Comparison of ENCODE assay signal across 8 cellular contexts in the genomic region with DNA sequence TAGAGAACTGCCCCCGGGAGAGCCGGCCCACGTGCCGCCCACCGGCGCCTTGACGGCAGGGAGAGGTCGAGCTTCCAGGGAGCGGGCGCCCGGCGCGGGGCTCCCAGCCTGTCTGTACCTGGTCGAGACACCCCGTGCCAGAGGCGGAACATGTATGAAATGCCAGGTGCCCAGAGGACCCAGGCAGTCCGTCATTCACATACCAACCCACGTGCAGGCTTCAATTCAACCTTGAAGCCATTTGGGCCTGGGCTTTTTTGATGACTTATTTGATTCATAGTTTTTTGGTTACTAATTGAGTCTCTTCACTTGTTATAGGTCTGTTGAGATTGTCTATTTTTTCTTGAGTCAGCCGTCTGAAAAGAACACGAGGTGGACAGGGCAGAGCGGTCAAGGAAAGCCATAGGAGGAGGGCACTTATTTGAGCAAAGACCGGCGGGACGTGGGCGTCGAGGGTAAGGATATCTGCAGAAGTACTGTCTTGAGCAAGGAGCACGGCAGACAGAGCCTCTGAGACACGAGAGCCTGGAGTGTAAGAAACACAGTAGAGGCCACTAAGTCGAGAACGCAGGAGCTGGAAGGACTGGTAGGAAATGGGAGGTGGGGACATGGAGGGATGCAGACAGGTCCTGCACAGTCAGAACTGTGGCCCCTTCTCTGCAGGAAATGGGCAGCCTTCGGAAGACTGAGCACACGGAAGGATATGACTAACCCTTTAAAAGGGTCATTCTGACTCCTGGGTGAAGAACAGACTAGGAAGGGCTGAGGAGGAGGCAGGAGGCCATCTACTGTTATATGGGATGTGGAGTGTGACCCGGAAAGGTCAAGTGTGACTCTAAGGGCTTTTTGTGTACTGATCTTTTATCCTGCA. TPM values are rescaled to one million over a fixed set of nuclear protein-coding genes. Genes with fewer than 3 reads are reported as not detected.
DNase-seq lines count a peak whose midpoint lies in the region; ATAC-seq and TF ChIP-seq lines count a peak whose summit lies in the region.

No MANE protein-coding gene starts in this region.

- peaks cover 10% of the 10 kb centered on the region for H3K9me3 ChIP-seq in HUES64 (ENCODE audit: insufficient read depth, low read depth, low read length)

- DNase-seq in ELR (ENCODE audit: low read depth) (peak; percentile 79), brain microvascular endothelial cell (no peak), memory B cell (ENCODE audit: low spot score in 2 of 2) (peak in 1 of 2 donors; percentile 25), germinal center (ENCODE audit: low spot score) (no peak), A172 (ENCODE audit: low spot score) (no peak), NCI-H146 (lab: John Stamatoyannopoulos, UW) (no peak)
- no peak for DNase-seq in central memory CD4-positive, alpha-beta T cell

- peaks cover 4% of the 10 kb centered on the region for H3K9me3 Mint-ChIP-seq in memory B cell

- ATAC-seq in memory B cell (ENCODE audit: low read depth): no peak

- 63% methylated on average over 33 of the region's 33 CpGs for WGBS in HUES64

- H3K4me3 ChIP-seq in HUES64 (ENCODE audit: low read length) (peak overlapping the region; percentile 73), brain microvascular endothelial cell (ENCODE audit: low read depth, low read length) (peak overlapping the region; percentile 65)

- peak overlapping the region; percentile 26 for H3K27ac Mint-ChIP-seq in memory B cell

- H3K36me3 Mint-ChIP-seq in memory B cell: peaks cover 22% of the 10 kb centered on the region

- peaks cover 39% of the 10 kb centered on the region for H3K4me1 Mint-ChIP-seq in memory B cell

- H3K36me3 ChIP-seq in HUES64 (ENCODE audit: insufficient read depth, low read length) (peaks cover 34% of the 10 kb centered on the region), brain microvascular endothelial cell (replicated peaks) (peaks cover 8% of the 10 kb centered on the region)

- H3K27ac ChIP-seq in HUES64 (ENCODE audit: low read depth, low read length): no peak overlapping the region
- no peak overlapping the region for H3K27ac ChIP-seq in brain microvascular endothelial cell

- H3K27me3 ChIP-seq in HUES64 (ENCODE audit: insufficient read depth, low read length): no peaks in the 10 kb centered on the region
- H3K27me3 ChIP-seq in brain microvascular endothelial cell (replicated peaks): no peaks in the 10 kb centered on the region

- H3K4me1 ChIP-seq in HUES64 (ENCODE audit: insufficient read depth, low read length): peaks cover 13% of the 10 kb centered on the region

- no peak overlapping the region; the same call in 1 of the 2 replicates for H3K9ac ChIP-seq in HUES64 (ENCODE audit: low read depth, low read length)

- H3K4me3 Mint-ChIP-seq in memory B cell: peak overlapping the region; percentile 74

- no peak for TF ChIP-seq CTCF in brain microvascular endothelial cell (IDR thresholded peaks at IDR 0.05; ENCODE audit: low read depth, low read length, missing control alignments)

- in situ Hi-C loops in brain microvascular endothelial cell (cut with HindIII; ENCODE audit: low pct_ligation_motif_present, low sequenced_read_pairs): no loop called here

- no peaks in the 10 kb centered on the region for H3K27me3 Mint-ChIP-seq in memory B cell

RNA-seq across cellular contexts. Expression of a gene that starts 1.2 kb away (rescaled TPM):
- 23.8 TPM for polyA plus RNA-seq in HUES64 (2013, experiment 1 of 2)
- polyA plus RNA-seq in HUES64 (2013, experiment 2 of 2): 26.6 TPM
- total RNA-seq in A172 (2014; rRNA removed; shearing (Covaris generic)): 30.7 TPM in 2 replicates

RNA-seq across cellular contexts. Expression of a gene that starts 52.6 kb away (rescaled TPM):
- polyA plus RNA-seq in HUES64 (2013, experiment 1 of 2): 46.2 TPM
- polyA plus RNA-seq in HUES64 (2013, experiment 2 of 2): 40.4 TPM
- total RNA-seq in A172 (2014; rRNA removed; shearing (Covaris generic)): 113 and 145 TPM in 2 replicates
